Comparison of ENCODE assay signal across 1 cellular context in the genomic region with DNA sequence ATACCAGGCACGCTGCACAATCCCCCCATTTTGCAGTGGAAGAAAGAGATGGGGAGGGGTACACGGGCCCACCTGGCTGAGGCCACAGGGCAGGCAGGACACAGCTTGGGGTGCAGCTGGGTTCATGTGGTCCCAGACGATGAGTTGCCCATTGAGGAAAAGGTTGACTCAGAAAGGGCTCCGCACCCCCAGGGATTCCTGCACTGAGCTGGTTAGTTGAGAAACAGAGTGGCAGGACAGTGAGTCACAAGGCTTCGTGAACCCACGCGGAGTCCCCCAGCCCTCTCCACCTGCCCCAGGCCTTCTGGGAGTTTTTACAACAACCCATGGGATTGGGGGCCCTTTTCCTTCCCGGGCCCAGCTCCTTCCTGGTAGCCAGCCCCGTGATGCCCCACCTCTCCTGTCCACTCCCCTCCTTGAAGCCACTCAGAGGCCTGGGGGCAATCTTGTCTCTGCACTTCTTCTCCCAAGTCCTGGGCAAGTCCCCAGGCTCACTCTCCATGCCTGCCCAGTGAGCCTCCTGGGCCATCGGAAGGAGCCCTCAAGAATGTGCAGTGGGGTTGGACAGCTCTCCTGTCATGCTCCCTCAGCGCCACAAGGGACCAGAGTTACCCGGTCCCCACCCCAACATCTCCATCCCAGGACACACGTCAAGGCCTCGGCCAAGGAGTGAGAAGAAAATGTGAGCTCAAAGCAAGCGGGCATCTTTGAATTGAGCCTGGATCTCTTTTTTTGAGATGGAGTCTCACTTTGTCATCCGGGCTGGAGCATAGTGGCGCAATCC.
TF ChIP-seq lines count a peak whose summit lies in the region.

No MANE protein-coding gene starts in this region.

TF ChIP-seq in K562, 482 proteins besides CTCF, POLR2A, EP300 and RAD21:
- TF ChIP-seq CEBPB (tag; IDR thresholded peaks at IDR 0.05): 0 out of 2 replicates have a peak, but pooled peaks have one; percentile 17
- TF ChIP-seq HNRNPLL (IDR thresholded peaks at IDR 0.05; ENCODE audit: low read depth, low read length, poor library complexity, severe bottlenecking): peak; percentile 2
- no peak for TF ChIP-seq DPF2 (IDR thresholded peaks at IDR 0.05)
TF ChIP-seq in K562: peak in this region for 2.
